Comparison of ENCODE assay signal across 1 cellular context in genomic region chr18:35136248-35136647, GRCh38.
TF ChIP-seq lines count a peak whose summit lies in the region.

No MANE protein-coding gene starts in this region.

TF ChIP-seq in K562, 482 proteins besides CTCF, POLR2A, EP300 and RAD21 (continued from another document and continues in another):
- TF ChIP-seq CEBPG (CRISPR knock-in tag; IDR thresholded peaks at IDR 0.05) (no peak), CEBPG (tag; conservative IDR thresholded peaks at IDR 0.05 in 1 of 2, IDR thresholded peaks at IDR 0.05 in 1 of 2) (no peak), KLF16 (IDR thresholded peaks at IDR 0.05) (0 out of 2 replicates have a peak, but pooled peaks have one; percentile 13), REST (CRISPR knock-in tag; IDR thresholded peaks at IDR 0.05; ENCODE audit: low read depth) (no peak), ZNF140 (CRISPR knock-in tag; IDR thresholded peaks at IDR 0.05) (no peak), HDAC3 (IDR thresholded peaks at IDR 0.05; ENCODE audit: borderline replicate concordance, partially characterized antibody) (no peak), SMC3 (conservative IDR thresholded peaks at IDR 0.05; ENCODE audit: insufficient read depth, low read depth, low read length) (no peak), PATZ1 (CRISPR knock-in tag; IDR thresholded peaks at IDR 0.05; ENCODE audit: borderline replicate concordance) (no peak), HNRNPK (IDR thresholded peaks at IDR 0.05; ENCODE audit: low read depth, low read length, poor library complexity, severe bottlenecking) (no peak), CC2D1A (IDR thresholded peaks at IDR 0.05) (peak; percentile 97), SMAD4 (CRISPR knock-in tag; conservative IDR thresholded peaks at IDR 0.05) (peak; percentile 84; the same call in 1 of the 2 replicates), SMARCE1 (IDR thresholded peaks at IDR 0.05) (peak; percentile 94), E2F1 (CRISPR knock-in tag; IDR thresholded peaks at IDR 0.05) (no peak), ZNF121 (CRISPR knock-in tag; conservative IDR thresholded peaks at IDR 0.05) (no peak), PKNOX1 (IDR thresholded peaks at IDR 0.05) (peak; percentile 93), RFX5 (IDR thresholded peaks at IDR 0.05; ENCODE audit: low read depth, low read length) (no peak), TBL1XR1 (IDR thresholded peaks at IDR 0.05; ENCODE audit: low read length in 2 of 2) (peak in 1 of 2 experiments; percentile 68; a peak in 2 of 4 replicates), ZHX1 (conservative IDR thresholded peaks at IDR 0.05; ENCODE audit: low read length) (no peak), NR3C1 (CRISPR knock-in tag; IDR thresholded peaks at IDR 0.05) (no peak), SAP30 (IDR thresholded peaks at IDR 0.05; ENCODE audit: borderline replicate concordance, insufficient read depth, low read depth, low read length, poor library complexity, severe bottlenecking) (no peak), ZNF23 (CRISPR knock-in tag; IDR thresholded peaks at IDR 0.05) (no peak), SNRNP70 (optimal IDR thresholded peaks at IDR 0.05; ENCODE audit: low read depth, low read length) (no peak), ZNF766 (CRISPR knock-in tag; conservative IDR thresholded peaks at IDR 0.05) (0 out of 2 replicates have a peak, but pooled peaks have one; percentile 19), ZNF449 (CRISPR knock-in tag; IDR thresholded peaks at IDR 0.05) (no peak), NFATC3 (IDR thresholded peaks at IDR 0.05) (no peak), CLOCK (CRISPR knock-in tag; IDR thresholded peaks at IDR 0.05; ENCODE audit: borderline replicate concordance) (no peak), HSF4 (CRISPR knock-in tag; IDR thresholded peaks at IDR 0.05; ENCODE audit: borderline replicate concordance) (no peak), NRF1 (conservative IDR thresholded peaks at IDR 0.05 in 1 of 2, IDR thresholded peaks at IDR 0.05 in 1 of 2) (peak in 1 of 2 experiments; percentile 18; a peak in 2 of 4 replicates), FOXP4 (CRISPR knock-in tag; IDR thresholded peaks at IDR 0.05; ENCODE audit: borderline replicate concordance) (no peak), SMAD3 (CRISPR knock-in tag; conservative IDR thresholded peaks at IDR 0.05) (0 out of 2 replicates have a peak, but pooled peaks have one; percentile 15), PHB2 (IDR thresholded peaks at IDR 0.05; ENCODE audit: low read depth) (no peak), FIP1L1 (IDR thresholded peaks at IDR 0.05; ENCODE audit: low read depth, low read length, poor library complexity, severe bottlenecking) (no peak), BRF1 (IDR thresholded peaks at IDR 0.05; ENCODE audit: borderline replicate concordance, extremely low read depth, insufficient read length) (no peak), KLF10 (CRISPR knock-in tag; IDR thresholded peaks at IDR 0.05) (no peak), MCM7 (IDR thresholded peaks at IDR 0.05) (no peak), NR1H2 (CRISPR knock-in tag; IDR thresholded peaks at IDR 0.05) (no peak), SIRT6 (IDR thresholded peaks at IDR 0.05; ENCODE audit: low read depth, low read length) (no peak), GABPB1 (CRISPR knock-in tag; IDR thresholded peaks at IDR 0.05) (no peak), USF2 (CRISPR knock-in tag; IDR thresholded peaks at IDR 0.05) (no peak), ZKSCAN1 (IDR thresholded peaks at IDR 0.05; ENCODE audit: low read depth, low read length) (no peak), CTBP1 (IDR thresholded peaks at IDR 0.05; ENCODE audit: borderline replicate concordance) (peak; percentile 84; the same call in 1 of the 2 replicates), RBFOX2 (IDR thresholded peaks at IDR 0.05; ENCODE audit: low read depth, low read length) (no peak)
